Comparison of ENCODE assay signal across 1 cellular context in the genomic region with DNA sequence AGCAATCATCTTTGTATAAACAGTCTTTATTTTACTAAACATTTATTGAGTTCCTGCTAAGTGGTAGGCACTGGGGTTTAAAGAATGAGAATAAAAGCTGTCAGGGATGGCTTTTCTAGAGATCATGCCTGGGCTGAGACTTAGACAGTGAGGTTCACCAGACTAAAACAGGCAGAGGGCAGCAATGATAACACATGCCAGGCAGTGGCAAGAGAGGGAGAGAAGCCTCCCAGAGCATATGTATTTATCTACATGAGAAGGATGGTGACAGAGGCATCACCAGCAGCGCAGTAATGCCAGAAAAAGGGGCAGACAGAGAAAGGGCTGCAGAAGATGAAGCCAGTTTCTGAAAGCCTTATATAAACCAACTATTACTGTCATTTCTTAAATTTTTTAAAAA.
TF ChIP-seq lines count a peak whose summit lies in the region.

No MANE protein-coding gene starts in this region.

TF ChIP-seq in GM23338, 12 proteins besides CTCF, POLR2A, EP300 and RAD21 (continued from another document):
- TF ChIP-seq NANOG (IDR thresholded peaks at IDR 0.05; ENCODE audit: borderline replicate concordance) (no peak), ZNF114 (CRISPR knock-in tag; IDR thresholded peaks at IDR 0.05) (no peak), ZNF331 (CRISPR knock-in tag; IDR thresholded peaks at IDR 0.05; ENCODE audit: low read depth) (no peak), EZH2phosphoT487 (IDR thresholded peaks at IDR 0.05; ENCODE audit: unreplicated experiment) (no peak), EZH2 (IDR thresholded peaks at IDR 0.05; ENCODE audit: low read depth, unreplicated experiment) (no peak)
- TF ChIP-seq, protein P1, sequence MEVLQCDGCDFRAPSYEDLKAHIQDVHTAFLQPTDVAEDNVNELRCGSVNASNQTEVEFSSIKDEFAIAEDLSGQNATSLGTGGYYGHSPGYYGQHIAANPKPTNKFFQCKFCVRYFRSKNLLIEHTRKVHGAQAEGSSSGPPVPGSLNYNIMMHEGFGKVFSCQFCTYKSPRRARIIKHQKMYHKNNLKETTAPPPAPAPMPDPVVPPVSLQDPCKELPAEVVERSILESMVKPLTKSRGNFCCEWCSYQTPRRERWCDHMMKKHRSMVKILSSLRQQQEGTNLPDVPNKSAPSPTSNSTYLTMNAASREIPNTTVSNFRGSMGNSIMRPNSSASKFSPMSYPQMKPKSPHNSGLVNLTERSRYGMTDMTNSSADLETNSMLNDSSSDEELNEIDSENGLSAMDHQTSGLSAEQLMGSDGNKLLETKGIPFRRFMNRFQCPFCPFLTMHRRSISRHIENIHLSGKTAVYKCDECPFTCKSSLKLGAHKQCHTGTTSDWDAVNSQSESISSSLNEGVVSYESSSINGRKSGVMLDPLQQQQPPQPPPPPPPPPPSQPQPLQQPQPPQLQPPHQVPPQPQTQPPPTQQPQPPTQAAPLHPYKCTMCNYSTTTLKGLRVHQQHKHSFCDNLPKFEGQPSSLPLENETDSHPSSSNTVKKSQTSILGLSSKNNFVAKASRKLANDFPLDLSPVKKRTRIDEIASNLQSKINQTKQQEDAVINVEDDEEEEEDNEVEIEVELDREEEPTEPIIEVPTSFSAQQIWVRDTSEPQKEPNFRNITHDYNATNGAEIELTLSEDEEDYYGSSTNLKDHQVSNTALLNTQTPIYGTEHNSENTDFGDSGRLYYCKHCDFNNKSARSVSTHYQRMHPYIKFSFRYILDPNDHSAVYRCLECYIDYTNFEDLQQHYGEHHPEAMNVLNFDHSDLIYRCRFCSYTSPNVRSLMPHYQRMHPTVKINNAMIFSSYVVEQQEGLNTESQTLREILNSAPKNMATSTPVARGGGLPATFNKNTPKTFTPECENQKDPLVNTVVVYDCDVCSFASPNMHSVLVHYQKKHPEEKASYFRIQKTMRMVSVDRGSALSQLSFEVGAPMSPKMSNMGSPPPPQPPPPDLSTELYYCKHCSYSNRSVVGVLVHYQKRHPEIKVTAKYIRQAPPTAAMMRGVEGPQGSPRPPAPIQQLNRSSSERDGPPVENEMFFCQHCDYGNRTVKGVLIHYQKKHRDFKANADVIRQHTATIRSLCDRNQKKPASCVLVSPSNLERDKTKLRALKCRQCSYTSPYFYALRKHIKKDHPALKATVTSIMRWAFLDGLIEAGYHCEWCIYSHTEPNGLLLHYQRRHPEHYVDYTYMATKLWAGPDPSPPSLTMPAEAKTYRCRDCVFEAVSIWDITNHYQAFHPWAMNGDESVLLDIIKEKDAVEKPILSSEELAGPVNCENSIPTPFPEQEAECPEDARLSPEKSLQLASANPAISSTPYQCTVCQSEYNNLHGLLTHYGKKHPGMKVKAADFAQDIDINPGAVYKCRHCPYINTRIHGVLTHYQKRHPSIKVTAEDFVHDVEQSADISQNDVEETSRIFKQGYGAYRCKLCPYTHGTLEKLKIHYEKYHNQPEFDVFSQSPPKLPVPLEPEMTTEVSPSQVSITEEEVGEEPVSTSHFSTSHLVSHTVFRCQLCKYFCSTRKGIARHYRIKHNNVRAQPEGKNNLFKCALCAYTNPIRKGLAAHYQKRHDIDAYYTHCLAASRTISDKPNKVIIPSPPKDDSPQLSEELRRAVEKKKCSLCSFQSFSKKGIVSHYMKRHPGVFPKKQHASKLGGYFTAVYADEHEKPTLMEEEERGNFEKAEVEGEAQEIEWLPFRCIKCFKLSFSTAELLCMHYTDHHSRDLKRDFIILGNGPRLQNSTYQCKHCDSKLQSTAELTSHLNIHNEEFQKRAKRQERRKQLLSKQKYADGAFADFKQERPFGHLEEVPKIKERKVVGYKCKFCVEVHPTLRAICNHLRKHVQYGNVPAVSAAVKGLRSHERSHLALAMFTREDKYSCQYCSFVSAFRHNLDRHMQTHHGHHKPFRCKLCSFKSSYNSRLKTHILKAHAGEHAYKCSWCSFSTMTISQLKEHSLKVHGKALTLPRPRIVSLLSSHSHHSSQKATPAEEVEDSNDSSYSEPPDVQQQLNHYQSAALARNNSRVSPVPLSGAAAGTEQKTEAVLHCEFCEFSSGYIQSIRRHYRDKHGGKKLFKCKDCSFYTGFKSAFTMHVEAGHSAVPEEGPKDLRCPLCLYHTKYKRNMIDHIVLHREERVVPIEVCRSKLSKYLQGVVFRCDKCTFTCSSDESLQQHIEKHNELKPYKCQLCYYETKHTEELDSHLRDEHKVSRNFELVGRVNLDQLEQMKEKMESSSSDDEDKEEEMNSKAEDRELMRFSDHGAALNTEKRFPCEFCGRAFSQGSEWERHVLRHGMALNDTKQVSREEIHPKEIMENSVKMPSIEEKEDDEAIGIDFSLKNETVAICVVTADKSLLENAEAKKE (CRISPR knock-in tag; IDR thresholded peaks at IDR 0.05), result no peak
- TF ChIP-seq, protein P2, sequence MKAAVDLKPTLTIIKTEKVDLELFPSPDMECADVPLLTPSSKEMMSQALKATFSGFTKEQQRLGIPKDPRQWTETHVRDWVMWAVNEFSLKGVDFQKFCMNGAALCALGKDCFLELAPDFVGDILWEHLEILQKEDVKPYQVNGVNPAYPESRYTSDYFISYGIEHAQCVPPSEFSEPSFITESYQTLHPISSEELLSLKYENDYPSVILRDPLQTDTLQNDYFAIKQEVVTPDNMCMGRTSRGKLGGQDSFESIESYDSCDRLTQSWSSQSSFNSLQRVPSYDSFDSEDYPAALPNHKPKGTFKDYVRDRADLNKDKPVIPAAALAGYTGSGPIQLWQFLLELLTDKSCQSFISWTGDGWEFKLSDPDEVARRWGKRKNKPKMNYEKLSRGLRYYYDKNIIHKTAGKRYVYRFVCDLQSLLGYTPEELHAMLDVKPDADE (IDR thresholded peaks at IDR 0.05), result no peak
